Comparison of ENCODE assay signal across 10 cellular contexts in the genomic region with DNA sequence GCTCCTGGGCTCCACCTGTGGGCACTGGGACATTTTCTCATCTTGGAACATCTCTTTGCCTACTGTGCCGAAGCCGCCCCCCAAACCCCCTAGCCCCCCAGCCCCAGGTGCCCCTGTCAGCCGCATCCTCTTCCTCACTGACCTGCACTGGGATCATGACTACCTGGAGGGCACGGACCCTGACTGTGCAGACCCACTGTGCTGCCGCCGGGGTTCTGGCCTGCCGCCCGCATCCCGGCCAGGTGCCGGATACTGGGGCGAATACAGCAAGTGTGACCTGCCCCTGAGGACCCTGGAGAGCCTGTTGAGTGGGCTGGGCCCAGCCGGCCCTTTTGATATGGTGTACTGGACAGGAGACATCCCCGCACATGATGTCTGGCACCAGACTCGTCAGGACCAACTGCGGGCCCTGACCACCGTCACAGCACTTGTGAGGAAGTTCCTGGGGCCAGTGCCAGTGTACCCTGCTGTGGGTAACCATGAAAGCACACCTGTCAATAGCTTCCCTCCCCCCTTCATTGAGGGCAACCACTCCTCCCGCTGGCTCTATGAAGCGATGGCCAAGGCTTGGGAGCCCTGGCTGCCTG. TPM values are rescaled to one million over a fixed set of nuclear protein-coding genes. Genes with fewer than 3 reads are reported as not detected.
DNase-seq lines count a peak whose midpoint lies in the region; ATAC-seq, FAIRE-seq and TF ChIP-seq lines count a peak whose summit lies in the region.
"Had no signal": no experiment of that assay in that cellular context is flagged by ENCODE, and none has a peak within 500 bp of the region (broad histone marks: within the 10 kb centered on the region; RNA-seq: fewer than 3 reads in every experiment).

No MANE protein-coding gene starts in this region.

- TF ChIP-seq CTCF in kidney (IDR thresholded peaks at IDR 0.05; ENCODE audit: borderline replicate concordance, extremely low read depth, insufficient read depth), result no peak
- TF ChIP-seq CTCF in stomach (IDR thresholded peaks at IDR 0.05), result no peak
- no peak for TF ChIP-seq CTCF in lower leg skin (IDR thresholded peaks at IDR 0.05)

- no peak for DNase-seq in activated T-cell treated with anti-CD3 and anti-CD28 coated beads, Interleukin-2, amount 50 U/mL, for 4 hours
- DNase-seq in activated T-cell treated with anti-CD3 and anti-CD28 coated beads, Interleukin-2, amount 50 U/mL, for 48 hours, result no peak
- no peak for DNase-seq in activated CD8-positive, alpha-beta memory T cell treated with anti-CD3 and anti-CD28 coated beads, Interleukin-2, amount 10 ng/mL, durations not matched to agents 7 days and 5 days
- DNase-seq in kidney, result no peak
- no peak for DNase-seq in stomach
- DNase-seq in lower leg skin (ENCODE audit: low spot score in 2 of 2), result no peak
- DNase-seq: activated effector memory CD4-positive, alpha-beta T cell treated with anti-CD3 and anti-CD28 coated beads, Interleukin-2, amount 50 U/mL, for 16 hours; Right ventricle myocardium superior had no signal

- H3K4me1 ChIP-seq in kidney (ENCODE audit: control insufficient read depth in 1 of 2, insufficient read depth in 1 of 2, low read depth in 1 of 2, low read length in 2 of 2) (peaks cover 8 to 11% of the 10 kb centered on the region in 2 donors), stomach (peaks cover 28 to 50% (median 37%) of the 10 kb centered on the region in 4 donors)

- H3K27ac ChIP-seq in kidney (ENCODE audit: low read depth in 2 of 2, low read length in 2 of 2) (no peak overlapping the region), stomach (peak overlapping the region in 2 of 5 donors; percentile 91 to 93)

- CTCF ChIA-PET in activated CD8-positive, alpha-beta memory T cell treated with anti-CD3 and anti-CD28 coated beads, Interleukin-2, amount 10 ng/mL, durations not matched to agents 7 days and 5 days (lab: Charles Lee), result interaction anchor here (3.7 to 21.6 kb wide), 4 partner anchors 11 to 115 kb away, joined by 11 to 571 read pairs (median 28); partner anchors contain the start of gene HPX

- H3K9me3 ChIP-seq in kidney (ENCODE audit: control insufficient read depth in 1 of 2, low read length in 2 of 2) (no peaks in the 10 kb centered on the region), stomach (no peaks in the 10 kb centered on the region)

- peak overlapping the region; percentile 94 for H3K27ac Mint-ChIP-seq in activated CD8-positive, alpha-beta memory T cell treated with anti-CD3 and anti-CD28 coated beads, Interleukin-2, amount 10 ng/mL, durations not matched to agents 7 days and 5 days

- peak overlapping the region; percentile 90 for H3K4me3 Mint-ChIP-seq in activated T-cell treated with anti-CD3 and anti-CD28 coated beads, Interleukin-2, amount 50 U/mL, for 4 hours
- H3K4me3 Mint-ChIP-seq in activated CD8-positive, alpha-beta memory T cell treated with anti-CD3 and anti-CD28 coated beads, Interleukin-2, amount 10 ng/mL, durations not matched to agents 7 days and 5 days, result peak overlapping the region; percentile 91

- H3K36me3 Mint-ChIP-seq in activated T-cell treated with anti-CD3 and anti-CD28 coated beads, Interleukin-2, amount 50 U/mL, for 4 hours (ENCODE audit: insufficient read depth), result peaks cover 4% of the 10 kb centered on the region
- peaks cover 9% of the 10 kb centered on the region for H3K36me3 Mint-ChIP-seq in activated CD8-positive, alpha-beta memory T cell treated with anti-CD3 and anti-CD28 coated beads, Interleukin-2, amount 10 ng/mL, durations not matched to agents 7 days and 5 days

- H3K4me3 ChIP-seq in kidney (ENCODE audit: low read length in 2 of 2) (peak overlapping the region; percentile 66 to 94), stomach (peak overlapping the region; percentile 72 to 84 (median 76)), lower leg skin (ENCODE audit: low read depth, poor library complexity, severe bottlenecking) (no peak overlapping the region)

- ATAC-seq in activated T-cell treated with anti-CD3 and anti-CD28 coated beads, Interleukin-2, amount 50 U/mL, for 4 hours, result no peak
- no peak for ATAC-seq in activated CD8-positive, alpha-beta memory T cell treated with anti-CD3 and anti-CD28 coated beads, Interleukin-2, amount 10 ng/mL, durations not matched to agents 7 days and 5 days
- no peak for ATAC-seq in GM18868 (IDR thresholded peaks at IDR 0.05; ENCODE audit: unreplicated experiment)
- no peak for ATAC-seq in HG03354 (IDR thresholded peaks at IDR 0.05; ENCODE audit: poor library complexity, severe bottlenecking, unreplicated experiment)

- H3K36me3 ChIP-seq in kidney (ENCODE audit: control insufficient read depth in 1 of 2, insufficient read depth in 2 of 2, low read length in 2 of 2) (no peaks in the 10 kb centered on the region), stomach (peaks cover 3 to 31% (median 27%) of the 10 kb centered on the region in 4 donors)

- intact Hi-C loops in kidney (cut with DNase I) (no loop called here), stomach (cut with DNase I; ENCODE audit: low total_unique reads) (no loop called here), lower leg skin (cut with DNase I; ENCODE audit: low total_unique reads) (no loop called here)

- H3K27me3 ChIP-seq in stomach, result no peaks in the 10 kb centered on the region

- WGBS in stomach, 5 donors, result 95 to 97% (median 96%) methylated on average over 7 to 18 of the region's 18 CpGs
- WGBS in lower leg skin, 2 donors, result 96 to 99% methylated on average over 12 to 18 of the region's 18 CpGs

- H3K4me1 Mint-ChIP-seq in activated T-cell treated with anti-CD3 and anti-CD28 coated beads, Interleukin-2, amount 50 U/mL, for 4 hours (ENCODE audit: low read depth), result peaks cover 54% of the 10 kb centered on the region
- H3K4me1 Mint-ChIP-seq in activated CD8-positive, alpha-beta memory T cell treated with anti-CD3 and anti-CD28 coated beads, Interleukin-2, amount 10 ng/mL, durations not matched to agents 7 days and 5 days, result peaks cover 31% of the 10 kb centered on the region

- no peak for FAIRE-seq in kidney (lab: Jason Lieb, UNC)

- no peak for TF ChIP-seq EP300 in stomach (IDR thresholded peaks at IDR 0.05)

- H3K9me3 Mint-ChIP-seq in activated T-cell treated with anti-CD3 and anti-CD28 coated beads, Interleukin-2, amount 50 U/mL, for 4 hours, result no peaks in the 10 kb centered on the region
- no peaks in the 10 kb centered on the region for H3K9me3 Mint-ChIP-seq in activated CD8-positive, alpha-beta memory T cell treated with anti-CD3 and anti-CD28 coated beads, Interleukin-2, amount 10 ng/mL, durations not matched to agents 7 days and 5 days (ENCODE audit: low read depth)

- H3K27me3 Mint-ChIP-seq in activated T-cell treated with anti-CD3 and anti-CD28 coated beads, Interleukin-2, amount 50 U/mL, for 4 hours (ENCODE audit: low read depth), result no peaks in the 10 kb centered on the region
- H3K27me3 Mint-ChIP-seq in activated CD8-positive, alpha-beta memory T cell treated with anti-CD3 and anti-CD28 coated beads, Interleukin-2, amount 10 ng/mL, durations not matched to agents 7 days and 5 days, result no peaks in the 10 kb centered on the region

- TF ChIP-seq POLR2A in stomach (IDR thresholded peaks at IDR 0.05) (no peak), lower leg skin (IDR thresholded peaks at IDR 0.05) (no peak)

- peak overlapping the region in 1 of 2 donors; percentile 95 for H3K9ac ChIP-seq in kidney (ENCODE audit: low read length in 2 of 2)

RNA-seq across cellular contexts. Expression of gene SMPD1, which starts 1.4 kb away (rescaled TPM):
- 10 to 100 TPM; 13.1 to 18.2 (median 16.3) TPM for total RNA-seq in activated T-cell treated with anti-CD3 and anti-CD28 coated beads, Interleukin-2, amount 50 U/mL, for 4 hours
- 10 to 100 TPM; 38.9 to 41.9 TPM for total RNA-seq in activated CD8-positive, alpha-beta memory T cell treated with anti-CD3 and anti-CD28 coated beads, Interleukin-2, amount 10 ng/mL, durations not matched to agents 7 days and 5 days
- total RNA-seq in kidney (76.0 TPM), stomach (10 to 100 TPM in 3 of 5 donors, 1 to 10 TPM in 2; 7.6 to 66.9 (median 31.4) TPM), lower leg skin (10 to 100 TPM; 49.2 to 91.6 (median 63.6) TPM)
- polyA plus RNA-seq in kidney (ENCODE audit: insufficient read depth, low read depth, low replicate concordance) (155 TPM), stomach (10 to 100 TPM; 16.0 to 20.2 (median 16.9) TPM)

RNA-seq across cellular contexts. Expression of gene APBB1, which starts 27.3 kb away (rescaled TPM):
- 10 to 100 TPM; 25.7 to 34.5 (median 27.9) TPM for total RNA-seq in activated T-cell treated with anti-CD3 and anti-CD28 coated beads, Interleukin-2, amount 50 U/mL, for 4 hours
- total RNA-seq in activated CD8-positive, alpha-beta memory T cell treated with anti-CD3 and anti-CD28 coated beads, Interleukin-2, amount 10 ng/mL, durations not matched to agents 7 days and 5 days, result 10 to 100 TPM; 38.7 to 43.4 TPM
- total RNA-seq in kidney, result 43.7 TPM
- polyA plus RNA-seq in kidney (ENCODE audit: insufficient read depth, low read depth, low replicate concordance), result 67.2 TPM
- 10 to 100 TPM; 19.4 to 60.1 (median 26.6) TPM for total RNA-seq in stomach
- 10 to 100 TPM; 18.8 to 22.8 (median 19.5) TPM for polyA plus RNA-seq in stomach
- 10 to 100 TPM; 19.7 to 23.4 (median 20.2) TPM for total RNA-seq in lower leg skin

RNA-seq across cellular contexts. Expression of gene HPX, which starts 49.1 kb away (rescaled TPM):
- 1 to 10 TPM in 1 of 3 donors, under 1 TPM in 2; 0.71 to 2.0 (median 0.96) TPM for total RNA-seq in activated T-cell treated with anti-CD3 and anti-CD28 coated beads, Interleukin-2, amount 50 U/mL, for 4 hours
- total RNA-seq in activated CD8-positive, alpha-beta memory T cell treated with anti-CD3 and anti-CD28 coated beads, Interleukin-2, amount 10 ng/mL, durations not matched to agents 7 days and 5 days, result under 1 TPM in 1 of 2 experiments, not detected in 1; 0.76 TPM
- 1.3 TPM for total RNA-seq in kidney
- polyA plus RNA-seq in kidney (ENCODE audit: insufficient read depth, low read depth, low replicate concordance), result 0.88 TPM
- 10 to 100 TPM in 1 of 5 donors, not detected in 4; 27.2 TPM for total RNA-seq in stomach
- polyA plus RNA-seq in stomach, result 1 to 10 TPM in 2 of 3 donors, under 1 TPM in 1; 0.31 to 2.0 (median 1.5) TPM
- 1 to 10 TPM in 3 of 4 donors, under 1 TPM in 1; 0.42 to 1.2 (median 1.1) TPM for total RNA-seq in lower leg skin
